Comparison of ENCODE assay signal across 8 cellular contexts in the genomic region with DNA sequence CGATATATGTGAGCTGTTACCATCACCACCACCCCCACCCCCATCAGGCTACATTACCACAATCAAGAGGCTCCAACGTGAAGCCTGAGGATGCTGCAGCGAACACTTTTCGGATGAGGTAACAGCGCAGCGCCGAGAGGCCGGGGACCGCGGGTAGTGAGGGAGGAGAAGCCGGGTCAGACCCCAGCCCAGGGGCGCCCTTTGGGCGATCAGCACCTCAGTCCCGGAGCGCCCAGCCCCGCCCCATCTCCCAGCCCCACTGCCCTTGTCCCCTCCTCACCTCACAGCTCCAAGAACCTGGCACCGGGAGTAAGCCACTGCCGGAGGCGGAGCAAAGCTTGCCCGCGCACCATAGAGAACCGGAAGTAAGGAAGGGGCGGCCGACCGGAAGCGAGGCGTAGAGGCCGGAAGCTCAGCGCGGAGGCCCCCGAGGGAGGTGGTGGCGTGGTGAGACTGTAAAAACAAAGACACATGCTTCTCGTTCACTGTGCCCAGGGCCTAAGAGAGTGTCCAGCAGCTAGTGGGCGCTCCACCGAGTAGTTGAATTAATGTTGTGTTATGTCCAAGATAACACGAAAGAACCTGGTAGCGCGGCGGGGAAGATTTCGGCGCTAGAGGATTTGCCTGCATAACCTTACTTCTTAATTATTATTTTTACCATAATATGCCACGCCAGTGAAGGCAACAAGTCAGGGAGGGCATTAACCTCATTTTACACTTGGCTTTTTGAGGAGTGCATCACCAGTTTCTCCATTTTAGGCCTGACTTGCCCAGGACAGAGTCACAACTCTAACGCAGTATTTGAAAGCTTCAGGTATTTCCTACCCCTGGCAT. TPM values are rescaled to one million over a fixed set of nuclear protein-coding genes. Genes with fewer than 3 reads are reported as not detected.
A peak's percentile ranks its signal among the peaks of the same experiment; 100 is the strongest.
DNase-seq lines count a peak whose midpoint lies in the region; TF ChIP-seq lines count a peak whose summit lies in the region.

A gene (minus strand): TSS at position 367 of the 834 bp plus-strand sequence. CDS start 4,610 bp downstream, outside the sequence.

- DNase-seq in COR-L47 (lab: John Stamatoyannopoulos, UW) (peak; percentile 97), GM20000 (ENCODE audit: low spot score) (peak; percentile 97), HT-29 (ENCODE audit: low spot score) (peak; percentile 99), lung microvascular endothelial cell (ENCODE audit: low read depth in 2 of 2) (peak; percentile 95 to 96)
- DNase-seq in NK-92 treated with Interleukin-12 subunit alpha and Interleukin-12 subunit beta, amount 100 ng/mL, for 24 hours (lab: John Stamatoyannopoulos, UW): peak; percentile 79
- peak; percentile 94 for DNase-seq in activated CD8-positive, alpha-beta memory T cell treated with anti-CD3 and anti-CD28 coated beads for 24 hours
- DNase-seq in effector CD8-positive, alpha-beta T cell (lab: John Stamatoyannopoulos, UW): peak; percentile 77
- DNase-seq in stimulated activated CD4-positive, alpha-beta T cell treated with anti-CD3 and anti-CD28 coated beads, TNF-alpha, amount 100 ng/mL, for 48 hours (ENCODE audit: low read depth in 3 of 3): peak; percentile 78 to 83 (median 82)

- peak; percentile 32 for TF ChIP-seq CTCF in GM20000 (IDR thresholded peaks at IDR 0.05; ENCODE audit: extremely low read depth, missing control alignments)

RNA-seq across cellular contexts. Expression of the gene that starts here (rescaled TPM):
- total RNA-seq in HT-29 (2014; rRNA removed; shearing (Covaris generic)): 43.5 and 63.9 TPM in 2 replicates
- 21.1 and 23.2 TPM in 2 replicates for total RNA-seq in lung microvascular endothelial cell

Comparison
In these comparisons a context has a peak if more than half of its experiments do, and no peak if none do; other contexts are left out.
1. Peak in every context shown above with its lines: DNase-seq.